12 cellular contexts compared by ENCODE assay signal in the genomic region with DNA sequence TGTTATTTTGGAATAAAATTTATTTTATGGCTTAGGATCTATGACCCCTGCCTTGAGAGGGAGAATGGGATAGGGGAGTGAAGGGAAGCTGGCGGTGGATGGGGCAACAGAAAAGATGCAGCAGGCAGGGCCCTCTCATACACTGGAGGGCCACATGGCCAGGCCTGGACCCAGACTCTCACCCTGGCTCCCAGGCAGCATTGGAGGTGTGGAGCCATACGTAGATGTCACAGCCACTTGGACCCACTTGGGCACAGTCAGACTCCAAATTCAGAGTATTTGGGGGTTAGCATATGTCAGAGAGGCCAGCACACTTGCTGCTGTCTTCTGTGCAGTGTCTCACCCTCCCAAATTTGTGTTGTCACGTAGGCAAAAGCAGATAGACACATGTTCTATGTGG. TPM values are rescaled to one million over a fixed set of nuclear protein-coding genes. Genes with fewer than 3 reads are reported as not detected.
A peak's percentile ranks its signal among the peaks of the same experiment; 100 is the strongest.
DNase-seq lines count a peak whose midpoint lies in the region; ATAC-seq and TF ChIP-seq lines count a peak whose summit lies in the region.
"Had no signal": no experiment of that assay in that cellular context is flagged by ENCODE, and none has a peak within 500 bp of the region (broad histone marks: within the 10 kb centered on the region; RNA-seq: fewer than 3 reads in every experiment).

No MANE protein-coding gene starts in this region.

- intact Hi-C loops in esophagus squamous epithelium (cut with DNase I): no loop called here

- H3K4me1 ChIP-seq in esophagus squamous epithelium: peaks cover 55 to 100% (median 64%) of the 10 kb centered on the region in 3 donors
- peaks cover 57% of the 10 kb centered on the region for H3K4me1 ChIP-seq in stomach smooth muscle (ENCODE audit: control insufficient read depth, insufficient read depth, low read length)
- H3K4me1 ChIP-seq: colonic mucosa had no signal

- no peak overlapping the region for H3K4me3 ChIP-seq in WERI-Rb-1 (ENCODE audit: low read depth, low read length)
- H3K4me3 ChIP-seq in esophagus squamous epithelium: no peak overlapping the region
- no peak overlapping the region for H3K4me3 ChIP-seq in stomach smooth muscle (ENCODE audit: low read length in 2 of 2)
- H3K4me3 ChIP-seq: colonic mucosa, mucosa of descending colon had no signal

- H3K36me3 Mint-ChIP-seq in activated CD4-positive, alpha-beta T cell treated with anti-CD3 and anti-CD28 coated beads, Interleukin-2, amount 10 ng/mL, durations not matched to agents 7 days and 5 days (ENCODE audit: low read depth): peaks cover 43% of the 10 kb centered on the region

- no peak for TF ChIP-seq CTCF in WERI-Rb-1 (IDR thresholded peaks at IDR 0.05; ENCODE audit: low read depth, low read length)
- TF ChIP-seq CTCF in esophagus squamous epithelium (IDR thresholded peaks at IDR 0.05): no peak

- DNase-seq in activated CD4-positive, alpha-beta T cell treated with anti-CD3 and anti-CD28 coated beads, Interleukin-2, amount 10 ng/mL, durations not matched to agents 7 days and 5 days: no peak
- no peak for DNase-seq in activated CD4-positive, alpha-beta T cell treated with anti-CD3 and anti-CD28 coated beads for 4 hours
- DNase-seq in WERI-Rb-1 (no peak), esophagus squamous epithelium (lab: John Stamatoyannopoulos, UW) (no peak)
- no peak for DNase-seq in stimulated activated CD4-positive, alpha-beta T cell treated with anti-CD3 and anti-CD28 coated beads, Interleukin-4, amount 100 ng/mL, for 1 hour
- DNase-seq: colonic mucosa, SIG-M5 had no signal

- H3K27ac Mint-ChIP-seq in activated CD4-positive, alpha-beta T cell treated with anti-CD3 and anti-CD28 coated beads, Interleukin-2, amount 10 ng/mL, durations not matched to agents 7 days and 5 days: peak overlapping the region; percentile 70

- no peaks in the 10 kb centered on the region for H3K9me3 ChIP-seq in WERI-Rb-1 (ENCODE audit: severe bottlenecking)
- no peaks in the 10 kb centered on the region for H3K9me3 ChIP-seq in esophagus squamous epithelium
- no peaks in the 10 kb centered on the region for H3K9me3 ChIP-seq in stomach smooth muscle (ENCODE audit: control insufficient read depth in 2 of 2, low read length in 2 of 2)
- H3K9me3 ChIP-seq: colonic mucosa, mucosa of descending colon had no signal

- H3K27ac ChIP-seq in WERI-Rb-1 (peak overlapping the region; percentile 56), esophagus squamous epithelium (peak overlapping the region; percentile 76 to 100 (median 98)), stomach smooth muscle (ENCODE audit: low read length) (peak overlapping the region; percentile 82)
- H3K27ac ChIP-seq: colonic mucosa had no signal

- no peaks in the 10 kb centered on the region for H3K9me3 Mint-ChIP-seq in activated CD4-positive, alpha-beta T cell treated with anti-CD3 and anti-CD28 coated beads, Interleukin-2, amount 10 ng/mL, durations not matched to agents 7 days and 5 days

- H3K36me3 ChIP-seq in WERI-Rb-1 (peaks cover 45% of the 10 kb centered on the region), esophagus squamous epithelium (peaks cover 26 to 92% (median 35%) of the 10 kb centered on the region in 3 donors), stomach smooth muscle (ENCODE audit: control insufficient read depth in 2 of 2, insufficient read depth in 2 of 2, low read length in 2 of 2) (peaks cover 65 to 68% of the 10 kb centered on the region in 2 donors)

- 42 to 65% methylated on average over 2 to 3 of the region's 3 CpGs for WGBS in esophagus squamous epithelium, 2 donors

- POLR2A ChIA-PET in activated CD4-positive, alpha-beta T cell treated with anti-CD3 and anti-CD28 coated beads, Interleukin-2, amount 10 ng/mL, durations not matched to agents 7 days and 5 days (lab: Charles Lee): no interaction called here

- H3K4me3 Mint-ChIP-seq in activated CD4-positive, alpha-beta T cell treated with anti-CD3 and anti-CD28 coated beads, Interleukin-2, amount 10 ng/mL, durations not matched to agents 7 days and 5 days: no peak overlapping the region

- no peaks in the 10 kb centered on the region for H3K27me3 ChIP-seq in WERI-Rb-1 (ENCODE audit: insufficient read depth, low read depth, severe bottlenecking)
- H3K27me3 ChIP-seq in esophagus squamous epithelium: no peaks in the 10 kb centered on the region
- H3K27me3 ChIP-seq in stomach smooth muscle (ENCODE audit: control insufficient read depth in 1 of 2, insufficient read depth in 2 of 2, low read length in 2 of 2): no peaks in the 10 kb centered on the region
- H3K27me3 ChIP-seq: colonic mucosa had no signal

- CTCF ChIA-PET in activated CD4-positive, alpha-beta T cell treated with anti-CD3 and anti-CD28 coated beads, Interleukin-2, amount 10 ng/mL, durations not matched to agents 7 days and 5 days (lab: Charles Lee): interaction anchor here (0.8 to 4.5 kb wide), 4 partner anchors 10 to 22 kb away, joined by 3 to 15 read pairs (median 5); a partner anchor contains a TSS

- TF ChIP-seq POLR2A in esophagus squamous epithelium (IDR thresholded peaks at IDR 0.05): no peak

- peak overlapping the region in 1 of 2 donors; percentile 21 for H3K9ac ChIP-seq in stomach smooth muscle (ENCODE audit: low read length in 2 of 2)

- peaks cover 62% of the 10 kb centered on the region for H3K4me1 Mint-ChIP-seq in activated CD4-positive, alpha-beta T cell treated with anti-CD3 and anti-CD28 coated beads, Interleukin-2, amount 10 ng/mL, durations not matched to agents 7 days and 5 days

- no peaks in the 10 kb centered on the region for H3K27me3 Mint-ChIP-seq in activated CD4-positive, alpha-beta T cell treated with anti-CD3 and anti-CD28 coated beads, Interleukin-2, amount 10 ng/mL, durations not matched to agents 7 days and 5 days

- ATAC-seq in HG03520 (IDR thresholded peaks at IDR 0.05; ENCODE audit: unreplicated experiment): no peak
- no peak for ATAC-seq in GM18861 (IDR thresholded peaks at IDR 0.05; ENCODE audit: unreplicated experiment)
- ATAC-seq: mucosa of descending colon had no signal

RNA-seq across cellular contexts. Expression of a gene that starts 6.5 kb away (rescaled TPM):
- 1 to 10 TPM; 5.5 to 6.8 TPM for total RNA-seq in activated CD4-positive, alpha-beta T cell treated with anti-CD3 and anti-CD28 coated beads, Interleukin-2, amount 10 ng/mL, durations not matched to agents 7 days and 5 days
- total RNA-seq in esophagus squamous epithelium: 10 to 100 TPM in 3 of 4 donors, 1 to 10 TPM in 1; 9.1 to 25.2 (median 13.3) TPM

RNA-seq across cellular contexts. Expression of a gene that starts 15.7 kb away (rescaled TPM):
- 100 to 1,000 TPM; 239 to 242 TPM for total RNA-seq in activated CD4-positive, alpha-beta T cell treated with anti-CD3 and anti-CD28 coated beads, Interleukin-2, amount 10 ng/mL, durations not matched to agents 7 days and 5 days
- total RNA-seq in esophagus squamous epithelium: 100 to 1,000 TPM in 2 of 4 donors, 10 to 100 TPM in 2; 72.7 to 138 (median 102) TPM

RNA-seq across cellular contexts. Expression of a gene that starts 16.8 kb away (rescaled TPM):
- total RNA-seq in activated CD4-positive, alpha-beta T cell treated with anti-CD3 and anti-CD28 coated beads, Interleukin-2, amount 10 ng/mL, durations not matched to agents 7 days and 5 days: 10 to 100 TPM; 50.2 to 54.3 TPM
- 1 to 10 TPM; 4.1 to 7.6 (median 6.7) TPM for total RNA-seq in esophagus squamous epithelium

RNA-seq across cellular contexts. Expression of a gene that starts 32.8 kb away (rescaled TPM):
- under 1 TPM; 0.94 TPM for total RNA-seq in activated CD4-positive, alpha-beta T cell treated with anti-CD3 and anti-CD28 coated beads, Interleukin-2, amount 10 ng/mL, durations not matched to agents 7 days and 5 days
- total RNA-seq in esophagus squamous epithelium: 100 to 1,000 TPM in 1 of 4 donors, 10 to 100 TPM in 3; 60.8 to 147 (median 81.9) TPM

RNA-seq across cellular contexts. Expression of a gene that starts 45.5 kb away (rescaled TPM):
- 1 to 10 TPM; 1.4 to 2.9 TPM for total RNA-seq in activated CD4-positive, alpha-beta T cell treated with anti-CD3 and anti-CD28 coated beads, Interleukin-2, amount 10 ng/mL, durations not matched to agents 7 days and 5 days
- total RNA-seq in esophagus squamous epithelium: under 1 TPM in 2 of 4 donors, not detected in 2; 0.38 to 0.48 TPM
- total RNA-seq: HT1080 had no signal

Comparison
In these comparisons a context has a peak if more than half of its experiments do, and no peak if none do; other contexts are left out.
1. RNA of a gene that starts 16.8 kb away (total RNA-seq): 50.2 to 54.3 TPM in activated CD4-positive, alpha-beta T cell treated with anti-CD3 and anti-CD28 coated beads, Interleukin-2, amount 10 ng/mL, durations not matched to agents 7 days and 5 days; 4.1 to 7.6 TPM in esophagus squamous epithelium; every median in the first group is over 4 times any median in the second.
2. Peak in every context shown above with its lines, with median percentiles within 50 percentile points of each other: H3K27ac ChIP-seq.